ENCODE assay signal across 19 cellular contexts in the genomic region with DNA sequence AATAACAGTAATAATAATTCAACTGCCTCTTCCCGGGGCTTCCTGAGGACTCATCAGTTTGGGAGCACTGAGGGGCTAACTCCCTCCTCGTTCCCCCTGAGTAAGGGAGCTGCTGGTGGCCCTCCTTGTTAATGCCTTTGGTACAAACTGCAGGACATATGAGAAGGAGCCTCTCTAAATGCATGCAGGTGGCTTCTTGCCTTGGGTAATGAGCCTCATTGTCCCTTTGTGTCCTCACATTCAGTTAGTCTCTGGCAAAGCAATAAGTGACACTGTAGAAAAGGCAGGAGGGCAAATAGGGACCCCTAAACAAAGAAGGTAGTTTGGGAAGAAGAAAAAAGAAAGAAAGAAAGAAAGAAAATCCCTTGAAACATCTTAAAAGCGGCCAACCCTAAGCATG.
"Had no signal": no experiment of that assay in that cellular context is flagged by ENCODE, and none has a peak within 500 bp of the region (broad histone marks: within the 10 kb centered on the region; RNA-seq: fewer than 3 reads in every experiment).

No MANE protein-coding gene starts in this region.

- DNase-seq: Kasumi-1; MM.1S; NCI-H1092 treated with DMSO at 0.1 percent for 48 hours; NCI-H1436; NCI-H187; NCI-H2029; NCI-H2227 treated with DMSO at 0.1 percent for 48 hours; NCI-H526 treated with DMSO at 0.1 percent for 48 hours; NCI-H748 treated with DMSO at 0.1 percent for 48 hours; NK-92 treated with Interleukin-12 subunit alpha and Interleukin-12 subunit beta, amount 100 ng/mL, for 24 hours; PC-3; SHP77 treated with DMSO at 0.1 percent for 48 hours; SJCRH30 had no signal

- H3K4me2 ChIP-seq: KMS-11 had no signal

- ATAC-seq: HepG2, K562, Panc1, PC-3, Right ventricle myocardium inferior, SK-N-SH treated with all-trans-retinoic acid at 6 μM for 48 hours had no signal

- H3K27ac ChIP-seq: KMS-11, SJCRH30 had no signal

- H3K27me3 ChIP-seq: SJCRH30 had no signal

- H3K9me3 ChIP-seq: SJCRH30 had no signal

- H3K4me3 ChIP-seq: K562, SJCRH30 had no signal

- H3K36me3 ChIP-seq: SJCRH30 had no signal

- H3K9ac ChIP-seq: KMS-11 had no signal
